8 cellular contexts compared by ENCODE assay signal in genomic region chr6:2738373-2738979, GRCh38. TPM values are rescaled to one million over a fixed set of nuclear protein-coding genes. Genes with fewer than 3 reads are reported as not detected.
DNase-seq lines count a peak whose midpoint lies in the region; ATAC-seq and TF ChIP-seq lines count a peak whose summit lies in the region.

No MANE protein-coding gene starts in this region.

- peaks cover 3% of the 10 kb centered on the region for H3K27me3 Mint-ChIP-seq in activated CD4-positive, alpha-beta memory T cell treated with anti-CD3 and anti-CD28 coated beads for 36 hours
- H3K27me3 Mint-ChIP-seq in nephron progenitor cell (ENCODE audit: low read depth, poor library complexity): peaks cover 2% of the 10 kb centered on the region

- H3K36me3 ChIP-seq in BLaER1 treated with 17β-estradiol and CSF1 and Interleukin-3, amounts not matched to agents 10 nM and 100 nM: no peaks in the 10 kb centered on the region
- no peaks in the 10 kb centered on the region for H3K36me3 ChIP-seq in aorta (ENCODE audit: control insufficient read depth in 1 of 2, insufficient read depth in 2 of 2, low read length in 1 of 2)

- peak overlapping the region in 5 of 11 experiments; percentile 11 to 55 (median 32); a peak in 4 of 22 replicates for H3K9ac ChIP-seq in BLaER1 treated with 17β-estradiol and CSF1 and Interleukin-3, amounts not matched to agents 10 nM and 100 nM

- peak overlapping the region; percentile 46 to 76 (median 63); a peak in 21 of 22 replicates for H3K4me2 ChIP-seq in BLaER1 treated with 17β-estradiol and CSF1 and Interleukin-3, amounts not matched to agents 10 nM and 100 nM

- intact Hi-C loops in activated CD4-positive, alpha-beta memory T cell treated with anti-CD3 and anti-CD28 coated beads for 36 hours (cut with micrococcal nuclease): loop anchor here (1.0 kb wide), 2 partner anchors 12 to 23 kb away; partner anchors contain the start of gene MYLK4
- intact Hi-C loops in aorta (cut with DNase I): no loop called here

- peaks cover 0 to 7% (median 0%) of the 10 kb centered on the region in 11 experiments; a peak in 3 of 22 replicates for H3K9me3 ChIP-seq in BLaER1 treated with 17β-estradiol and CSF1 and Interleukin-3, amounts not matched to agents 10 nM and 100 nM (replicated peaks in 1 of 11)
- H3K9me3 ChIP-seq in aorta (ENCODE audit: control insufficient read depth, low read length): no peaks in the 10 kb centered on the region

- H3K27me3 ChIP-seq in BLaER1 treated with 17β-estradiol and CSF1 and Interleukin-3, amounts not matched to agents 10 nM and 100 nM: no peaks in the 10 kb centered on the region
- H3K27me3 ChIP-seq in aorta (ENCODE audit: control insufficient read depth in 1 of 2, insufficient read depth in 2 of 2, low read length in 1 of 2): no peaks in the 10 kb centered on the region

- H3K4me3 Mint-ChIP-seq in activated CD4-positive, alpha-beta memory T cell treated with anti-CD3 and anti-CD28 coated beads for 36 hours: no peak overlapping the region
- no peak overlapping the region for H3K4me3 Mint-ChIP-seq in nephron progenitor cell

- TF ChIP-seq CTCF in epithelial cell of esophagus (IDR thresholded peaks at IDR 0.05; ENCODE audit: insufficient read depth, low read depth, low read length, missing control alignments) (peak; percentile 80), nephron progenitor cell (IDR thresholded peaks at IDR 0.05) (peak; percentile 75)

- POLR2A ChIA-PET in activated CD4-positive, alpha-beta memory T cell treated with anti-CD3 and anti-CD28 coated beads for 36 hours (lab: Charles Lee): interaction anchor here (1.0 kb wide), 1 partner anchor 12 kb away, joined by 3 read pairs; the partner anchor contains the start of gene MYLK4

- CTCF ChIA-PET in activated CD4-positive, alpha-beta memory T cell treated with anti-CD3 and anti-CD28 coated beads for 36 hours (lab: Charles Lee): interaction anchor here (0.5 to 7.9 kb wide), 16 partner anchors 8 to 263 kb away, joined by 3 to 105 read pairs (median 5); partner anchors contain the start of genes MYLK4 and SERPINB1

- ATAC-seq in GM18519 (IDR thresholded peaks at IDR 0.05; ENCODE audit: low FRiP score, unreplicated experiment) (peak; percentile 46), aorta (ENCODE audit: low FRiP score) (peak; percentile 52), GM21526 (IDR thresholded peaks at IDR 0.05; ENCODE audit: low FRiP score, unreplicated experiment) (no peak)

- H3K27ac ChIP-seq in BLaER1 treated with 17β-estradiol and CSF1 and Interleukin-3, amounts not matched to agents 10 nM and 100 nM: peak overlapping the region in 7 of 11 experiments; percentile 7 to 44 (median 17); a peak in 4 of 22 replicates
- H3K27ac ChIP-seq in aorta (ENCODE audit: low read depth in 1 of 2, low read length in 2 of 2): no peak overlapping the region

- peak; percentile 55 for DNase-seq in NCI-H460 (ENCODE audit: extremely low read depth, low read depth)
- peak; percentile 66 for DNase-seq in activated CD4-positive, alpha-beta memory T cell treated with anti-CD3 and anti-CD28 coated beads for 36 hours
- DNase-seq in epithelial cell of esophagus (ENCODE audit: low read depth): peak; percentile 64
- peak; percentile 60 for DNase-seq in nephron progenitor cell
- DNase-seq in aorta: no peak

- WGBS in aorta, 2 donors: 21% methylated on average over 5 of the region's 5 CpGs

- H3K4me1 ChIP-seq in BLaER1 treated with 17β-estradiol and CSF1 and Interleukin-3, amounts not matched to agents 10 nM and 100 nM: peaks cover 28 to 69% (median 55%) of the 10 kb centered on the region in 10 experiments
- peaks cover 3% of the 10 kb centered on the region in 2 donors for H3K4me1 ChIP-seq in aorta (ENCODE audit: control insufficient read depth in 1 of 2, insufficient read depth in 2 of 2, low read length in 2 of 2)

- H3K36me3 Mint-ChIP-seq in activated CD4-positive, alpha-beta memory T cell treated with anti-CD3 and anti-CD28 coated beads for 36 hours: no peaks in the 10 kb centered on the region
- no peaks in the 10 kb centered on the region for H3K36me3 Mint-ChIP-seq in nephron progenitor cell (ENCODE audit: low read depth)

- no peak overlapping the region for H3K27ac Mint-ChIP-seq in activated CD4-positive, alpha-beta memory T cell treated with anti-CD3 and anti-CD28 coated beads for 36 hours
- no peak overlapping the region for H3K27ac Mint-ChIP-seq in nephron progenitor cell

- H3K4me1 Mint-ChIP-seq in activated CD4-positive, alpha-beta memory T cell treated with anti-CD3 and anti-CD28 coated beads for 36 hours (ENCODE audit: low read depth): peaks cover 9% of the 10 kb centered on the region
- H3K4me1 Mint-ChIP-seq in nephron progenitor cell: peaks cover 30% of the 10 kb centered on the region

- no peak overlapping the region; a peak in 1 of 20 replicates for H3K4me3 ChIP-seq in BLaER1 treated with 17β-estradiol and CSF1 and Interleukin-3, amounts not matched to agents 10 nM and 100 nM
- H3K4me3 ChIP-seq in epithelial cell of esophagus (ENCODE audit: low read length): no peak overlapping the region
- H3K4me3 ChIP-seq in aorta (ENCODE audit: low read length in 2 of 2): no peak overlapping the region

- no peaks in the 10 kb centered on the region for H4K20me1 ChIP-seq in BLaER1 treated with 17β-estradiol and CSF1 and Interleukin-3, amounts not matched to agents 10 nM and 100 nM

- no peaks in the 10 kb centered on the region for H3K9me3 Mint-ChIP-seq in activated CD4-positive, alpha-beta memory T cell treated with anti-CD3 and anti-CD28 coated beads for 36 hours
- H3K9me3 Mint-ChIP-seq in nephron progenitor cell: no peaks in the 10 kb centered on the region

RNA-seq across cellular contexts. Expression of gene MYLK4, which starts 12.2 kb away (rescaled TPM):
- total RNA-seq in NCI-H460 (2014; rRNA removed; shearing (Covaris generic)): 0.09 and 0.27 TPM in 2 replicates
- polyA plus RNA-seq in NCI-H460 (2014; cell fraction: nucleus; rRNA removed): 0.01 and 0.38 TPM in 2 replicates
- under 1 TPM; 0.05 to 0.07 TPM for total RNA-seq in activated CD4-positive, alpha-beta memory T cell treated with anti-CD3 and anti-CD28 coated beads for 36 hours
- 1 to 10 TPM; 1.4 to 1.7 TPM for total RNA-seq in aorta
- polyA plus RNA-seq in aorta: 1 to 10 TPM in 1 of 2 donors, under 1 TPM in 1; 0.38 to 2.5 TPM

RNA-seq across cellular contexts. Expression of gene WRNIP1, which starts 26.7 kb away (rescaled TPM):
- 53.0 and 61.5 TPM in 2 replicates for total RNA-seq in NCI-H460 (2014; rRNA removed; shearing (Covaris generic))
- 60.5 and 70.7 TPM in 2 replicates for polyA plus RNA-seq in NCI-H460 (2014; cell fraction: nucleus; rRNA removed)
- total RNA-seq in activated CD4-positive, alpha-beta memory T cell treated with anti-CD3 and anti-CD28 coated beads for 36 hours: 10 to 100 TPM; 32.7 to 32.8 TPM
- 10 to 100 TPM; 36.8 to 39.7 TPM for total RNA-seq in aorta
- 10 to 100 TPM; 23.2 to 40.3 TPM for polyA plus RNA-seq in aorta

Comparison
In these comparisons a context has a peak if more than half of its experiments do, and no peak if none do; other contexts are left out.
1. H3K27ac ChIP-seq: peak in BLaER1 treated with 17β-estradiol and CSF1 and Interleukin-3, amounts not matched to agents 10 nM and 100 nM (7 of 11); none in aorta (0 of 2).
2. DNase-seq: peak in NCI-H460 (single experiment), activated CD4-positive, alpha-beta memory T cell treated with anti-CD3 and anti-CD28 coated beads for 36 hours (single experiment), epithelial cell of esophagus (single experiment) and nephron progenitor cell (single experiment); none in aorta (0 of 2).